In the genomic region with DNA sequence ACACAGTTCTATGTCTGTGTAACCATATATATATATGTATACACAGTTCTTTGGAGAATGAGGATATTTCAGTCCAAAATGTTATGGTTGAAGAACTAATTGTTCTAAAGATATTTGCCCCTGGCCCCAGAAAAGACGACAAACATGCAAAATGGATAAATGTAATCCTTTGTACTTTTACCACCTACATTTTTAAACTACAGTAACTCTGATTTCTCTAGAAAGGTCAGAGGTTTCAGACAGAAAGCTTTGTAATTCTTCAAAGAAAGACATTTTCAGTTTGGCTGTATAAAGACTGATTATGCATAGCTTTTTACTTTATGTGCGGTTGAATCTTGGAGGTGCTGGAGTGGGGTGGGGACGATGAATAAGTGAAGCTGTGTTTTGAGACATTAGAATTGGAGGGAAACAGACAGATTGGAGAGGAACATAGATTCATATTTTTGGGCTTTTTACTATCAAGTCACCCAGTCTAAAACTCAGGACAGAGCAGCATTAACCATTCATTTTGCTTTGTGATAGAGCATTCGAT, we compare ENCODE assay signal across 18 cellular contexts.
"Had no signal": no experiment of that assay in that cellular context is flagged by ENCODE, and none has a peak within 500 bp of the region (broad histone marks: within the 10 kb centered on the region; RNA-seq: fewer than 3 reads in every experiment).

No MANE protein-coding gene starts in this region.

- H3K27me3 ChIP-seq: colonic mucosa, heart left ventricle, pancreas, testis, transverse colon had no signal

- H3K4me3 Mint-ChIP-seq: naive B cell, nephron had no signal

- H3K27ac ChIP-seq: colonic mucosa, testis, transverse colon had no signal

- ATAC-seq: heart left ventricle, left colon, left ventricle myocardium superior, pancreas, right cardiac atrium had no signal

- H3K4me1 Mint-ChIP-seq: naive B cell had no signal

- H3K9me3 Mint-ChIP-seq: naive B cell, nephron had no signal

- H3K36me3 Mint-ChIP-seq: naive B cell had no signal

- DNase-seq: colonic mucosa; effector CD8-positive, alpha-beta T cell; heart left ventricle; left colon; left ventricle myocardium superior; mesenchymal stem cell; naive B cell; occipital lobe; pancreas; right cardiac atrium; small intestine; stimulated activated CD4-positive, alpha-beta T cell treated with anti-CD3 and anti-CD28 coated beads, Interleukin-12 subunit alpha, Interleukin-12 subunit beta, amount 100 ng/mL, for 4 hours; stimulated activated naive CD4-positive, alpha-beta T cell treated with Interleukin-2 at 50 U/mL for 16 hours; testis; transverse colon had no signal

- H3K4me3 ChIP-seq: colonic mucosa, heart left ventricle, lung, pancreas, testis, transverse colon had no signal

- H3K36me3 ChIP-seq: colonic mucosa, heart left ventricle, pancreas, transverse colon had no signal

- H3K4me1 ChIP-seq: colonic mucosa had no signal

- H3K27ac Mint-ChIP-seq: naive B cell, progenitor cell of endocrine pancreas had no signal

- H3K9me3 ChIP-seq: colonic mucosa, heart left ventricle, pancreas, testis, transverse colon had no signal
